ENCODE assay signal across 8 cellular contexts in genomic region chr10:110504111-110504735, GRCh38. TPM values are rescaled to one million over a fixed set of nuclear protein-coding genes. Genes with fewer than 3 reads are reported as not detected.
A peak's percentile ranks its signal among the peaks of the same experiment; 100 is the strongest.
DNase-seq lines count a peak whose midpoint lies in the region; ATAC-seq and TF ChIP-seq lines count a peak whose summit lies in the region.

No MANE protein-coding gene starts in this region.

- no peaks in the 10 kb centered on the region for H3K27me3 Mint-ChIP-seq in T-helper 17 cell
- no peaks in the 10 kb centered on the region for H3K27me3 Mint-ChIP-seq in MCF 10A (ENCODE audit: insufficient read depth, unreplicated experiment)

- H3K27ac Mint-ChIP-seq in T-helper 17 cell (peak overlapping the region; percentile 97), MCF 10A (ENCODE audit: low read depth, unreplicated experiment) (peak overlapping the region; percentile 94)

- H3K36me3 Mint-ChIP-seq in T-helper 17 cell (ENCODE audit: low read depth) = peaks cover 4% of the 10 kb centered on the region
- H3K36me3 Mint-ChIP-seq in MCF 10A (ENCODE audit: insufficient read depth, unreplicated experiment) = peaks cover 20% of the 10 kb centered on the region

- H3K4me3 Mint-ChIP-seq in T-helper 17 cell (peak overlapping the region; percentile 99), MCF 10A (ENCODE audit: unreplicated experiment) (peak overlapping the region; percentile 55)

- H3K4me1 ChIP-seq in urinary bladder (ENCODE audit: insufficient read depth) = no peaks in the 10 kb centered on the region

- WGBS in urinary bladder = 23% methylated on average over 4 of the region's 4 CpGs

- ATAC-seq in HG03064 (IDR thresholded peaks at IDR 0.05; ENCODE audit: low read depth, unreplicated experiment) (peak; percentile 53), T-helper 17 cell (peak; percentile 83)

- CTCF ChIA-PET in MCF 10A (lab: Yijun Ruan, JAX) = interaction anchor here (0.6 to 3.5 kb wide), 11 partner anchors 9 to 192 kb away, joined by 3 to 17 read pairs (median 4); no protein-coding TSS in a partner anchor

- no peaks in the 10 kb centered on the region for H3K9me3 Mint-ChIP-seq in MCF 10A (ENCODE audit: unreplicated experiment)

- H3K27ac ChIP-seq in urinary bladder (ENCODE audit: low read depth) = peak overlapping the region; percentile 13

- H3K4me3 ChIP-seq in urinary bladder (ENCODE audit: low read depth, low read length) = no peak overlapping the region

- no peak for TF ChIP-seq CTCF in MCF 10A (IDR thresholded peaks at IDR 0.05; ENCODE audit: unreplicated experiment)

- peak; percentile 67 for DNase-seq in activated naive CD4-positive, alpha-beta T cell treated with Interleukin-2 at 50 U/mL for 16 hours
- no peak for DNase-seq in activated naive CD4-positive, alpha-beta T cell (lab: John Stamatoyannopoulos, UW)
- peak in 2 of 3 donors; percentile 16 to 36 for DNase-seq in T-helper 17 cell
- peak; percentile 90 for DNase-seq in MCF 10A (ENCODE audit: unreplicated experiment)
- peak; percentile 35 for DNase-seq in middle frontal gyrus (ENCODE audit: extremely low spot score, low spot score)
- no peak for DNase-seq in retina

- H3K4me1 Mint-ChIP-seq in T-helper 17 cell (peaks cover 74% of the 10 kb centered on the region), MCF 10A (ENCODE audit: insufficient read depth, unreplicated experiment) (peaks cover 48% of the 10 kb centered on the region)

- H3K9me3 ChIP-seq in T-helper 17 cell (ENCODE audit: control insufficient read depth, low read length, poor library complexity, severe bottlenecking) = no peaks in the 10 kb centered on the region

- no TSS peak for BruUV-seq in MCF 10A (replicated peaks; lab: Mats Ljungman, UMichigan)

- POLR2A ChIA-PET in MCF 10A (lab: Yijun Ruan, JAX) = interaction anchor here (0.7 to 9.2 kb wide), 9 partner anchors 8 to 199 kb away, joined by 3 to 108 read pairs (median 5); partner anchors contain the start of gene SMC3

- H3K36me3 ChIP-seq in urinary bladder (ENCODE audit: insufficient read depth) = no peaks in the 10 kb centered on the region

- intact Hi-C loops in MCF 10A (cut with micrococcal nuclease) = loop anchor here (10.0 kb wide), 1 partner anchor 101 kb away; no protein-coding TSS in a partner anchor

RNA-seq across cellular contexts. Expression of gene DUSP5, which starts 6.5 kb away (rescaled TPM):
- total RNA-seq in T-helper 17 cell (100 to 1,000 TPM in 1 of 2 donors, 10 to 100 TPM in 1; 91.9 to 147 TPM), MCF 10A (2022) (61.0 and 106 TPM in 2 replicates), urinary bladder (8.5 TPM)
- polyA plus RNA-seq in urinary bladder = 18.7 TPM

Comparison
In these comparisons a context has a peak if more than half of its experiments do, and no peak if none do; other contexts are left out.
1. DNase-seq: peak in activated naive CD4-positive, alpha-beta T cell treated with Interleukin-2 at 50 U/mL for 16 hours (single experiment), T-helper 17 cell (2 of 3), MCF 10A (single experiment) and middle frontal gyrus (single experiment); none in activated naive CD4-positive, alpha-beta T cell (0 of 4) and retina (single experiment).